ENCODE assay signal across 8 cellular contexts in the genomic region with DNA sequence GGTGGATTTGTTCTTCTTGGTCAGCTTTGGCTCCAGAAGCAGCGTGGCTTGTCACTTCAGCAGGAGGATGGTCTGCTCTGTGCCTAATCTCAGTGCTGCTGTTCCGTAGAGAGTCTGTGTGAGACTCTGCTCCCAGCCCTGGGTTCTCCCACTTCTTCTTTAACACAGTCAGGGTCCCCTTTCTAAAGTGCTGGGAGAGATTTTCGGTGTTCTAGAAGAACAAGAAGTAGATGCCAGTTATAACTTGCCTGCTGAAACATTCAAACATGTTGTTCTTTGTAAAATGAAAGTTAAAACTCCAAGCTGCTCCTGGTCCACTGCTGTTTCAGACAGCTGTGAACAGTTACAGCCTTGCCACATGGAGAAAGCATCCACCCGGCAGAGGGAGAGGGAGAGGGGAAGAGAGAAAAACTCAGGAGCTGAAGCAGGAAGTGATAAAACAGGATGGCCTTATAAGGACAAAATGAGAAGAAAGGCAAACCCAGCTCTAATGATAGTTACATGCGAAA. TPM values are rescaled to one million over a fixed set of nuclear protein-coding genes. Genes with fewer than 3 reads are reported as not detected.
A peak's percentile ranks its signal among the peaks of the same experiment; 100 is the strongest.
DNase-seq lines count a peak whose midpoint lies in the region; TF ChIP-seq lines count a peak whose summit lies in the region.

No MANE protein-coding gene starts in this region.

- H3K4me1 ChIP-seq in HUES48 (ENCODE audit: control insufficient read depth, insufficient read depth, low read length) (peaks cover 21% of the 10 kb centered on the region), breast epithelium (no peaks in the 10 kb centered on the region), skeletal muscle tissue (ENCODE audit: control insufficient read depth in 3 of 3, insufficient read depth in 3 of 3, low read length in 3 of 3) (peaks cover 11 to 22% (median 15%) of the 10 kb centered on the region in 3 donors)

- H3K36me3 ChIP-seq in HUES48 (ENCODE audit: control insufficient read depth, insufficient read depth, low read length) (no peaks in the 10 kb centered on the region), breast epithelium (no peaks in the 10 kb centered on the region), skeletal muscle tissue (ENCODE audit: control insufficient read depth in 3 of 3, insufficient read depth in 3 of 3, low read length in 3 of 3) (peaks cover 0 to 3% (median 0%) of the 10 kb centered on the region in 3 donors)

- DNase-seq in ELF-1 (ENCODE audit: low read depth, low spot score): peak; percentile 77
- DNase-seq in RKO (ENCODE audit: low spot score): peak; percentile 91
- DNase-seq in breast epithelium (ENCODE audit: low spot score in 2 of 2): peak in 1 of 2 donors; percentile 54
- DNase-seq in NCI-H1930 (lab: John Stamatoyannopoulos, UW): no peak
- no peak for DNase-seq in LoVo (ENCODE audit: low spot score)

- peak overlapping the region; percentile 77 for H3K9ac ChIP-seq in HUES48 (ENCODE audit: low read depth, low read length)
- peak overlapping the region; percentile 55 to 89 (median 76) for H3K9ac ChIP-seq in skeletal muscle tissue (ENCODE audit: low read depth in 1 of 3, low read length in 3 of 3)

- H3K9me3 ChIP-seq in HUES48 (ENCODE audit: control insufficient read depth, insufficient read depth, low read length) (no peaks in the 10 kb centered on the region), breast epithelium (no peaks in the 10 kb centered on the region), iPS-18c (ENCODE audit: control insufficient read depth, insufficient read depth, low read length) (no peaks in the 10 kb centered on the region), skeletal muscle tissue (ENCODE audit: control insufficient read depth in 3 of 3, low read length in 3 of 3) (no peaks in the 10 kb centered on the region)

- no peak for TF ChIP-seq POLR2A in breast epithelium (IDR thresholded peaks at IDR 0.05)

- H3K4me3 ChIP-seq in HUES48 (ENCODE audit: low read depth, low read length) (peak overlapping the region; percentile 71), breast epithelium (peak overlapping the region; percentile 51 to 68 (median 55)), iPS-18c (ENCODE audit: insufficient read depth, low read depth, low read length) (peak overlapping the region; percentile 69), skeletal muscle tissue (ENCODE audit: low read length in 3 of 3) (peak overlapping the region; percentile 62 to 91 (median 65))

- H3K27ac ChIP-seq in HUES48 (ENCODE audit: low read depth, low read length): peak overlapping the region; percentile 80
- H3K27ac ChIP-seq in breast epithelium: peak overlapping the region; percentile 81 to 87
- H3K27ac ChIP-seq in skeletal muscle tissue (ENCODE audit: low read depth, low read length): peak overlapping the region; percentile 75

- H3K27me3 ChIP-seq in HUES48 (ENCODE audit: control insufficient read depth, insufficient read depth, low read length) (no peaks in the 10 kb centered on the region), breast epithelium (no peaks in the 10 kb centered on the region), skeletal muscle tissue (ENCODE audit: control insufficient read depth in 3 of 3, insufficient read depth in 3 of 3, low read length in 3 of 3) (no peaks in the 10 kb centered on the region)

- intact Hi-C loops in breast epithelium (cut with DNase I; ENCODE audit: low total_unique reads): no loop called here

- TF ChIP-seq CTCF in breast epithelium (IDR thresholded peaks at IDR 0.05): peak in 1 of 3 donors; percentile 29

RNA-seq across cellular contexts. Expression of a gene that starts 55.2 kb away (rescaled TPM):
- total RNA-seq in breast epithelium: 10 to 100 TPM; 25.0 to 40.1 (median 32.4) TPM
- total RNA-seq in skeletal muscle tissue: 43.8 TPM

Comparison
In these comparisons a context has a peak if more than half of its experiments do, and no peak if none do; other contexts are left out.
1. DNase-seq: peak in ELF-1 (single experiment) and RKO (single experiment); none in NCI-H1930 (0 of 2) and LoVo (single experiment).
2. Peak in every context shown above with its lines, with median percentiles within 50 percentile points of each other: H3K27ac ChIP-seq and H3K4me3 ChIP-seq.